21 cellular contexts compared by ENCODE assay signal in genomic region chr20:48583171-48583570, GRCh38.
"Had no signal": no experiment of that assay in that cellular context is flagged by ENCODE, and none has a peak within 500 bp of the region (broad histone marks: within the 10 kb centered on the region; RNA-seq: fewer than 3 reads in every experiment).

No MANE protein-coding gene starts in this region.

- FAIRE-seq: K562, RCC 7860 had no signal

- DNase-seq: Kasumi-1, MM.1S, NCI-H1092 treated with DMSO at 0.1 percent for 48 hours, NCI-H1436, NCI-H187, NCI-H2029, NCI-H2081 treated with DMSO at 0.1 percent for 48 hours, NCI-H2171, NCI-H226, NCI-H446, NCI-H510A, NCI-H524 treated with DMSO at 0.1 percent for 48 hours, NCI-H69, NCI-H774, RPMI8226, SHP77, SK-N-SH had no signal

- H3K27ac ChIP-seq: KMS-11 had no signal

- H3K4me1 Mint-ChIP-seq: IgD-negative memory B cell had no signal

- H3K9me3 ChIP-seq: SK-N-SH had no signal

- H3K4me3 ChIP-seq: K562 had no signal

- H3K27ac Mint-ChIP-seq: IgD-negative memory B cell had no signal

- H3K9ac ChIP-seq: KMS-11, SK-N-SH had no signal

- H3K4me3 Mint-ChIP-seq: IgD-negative memory B cell had no signal
